8 cellular contexts compared by ENCODE assay signal in the genomic region with DNA sequence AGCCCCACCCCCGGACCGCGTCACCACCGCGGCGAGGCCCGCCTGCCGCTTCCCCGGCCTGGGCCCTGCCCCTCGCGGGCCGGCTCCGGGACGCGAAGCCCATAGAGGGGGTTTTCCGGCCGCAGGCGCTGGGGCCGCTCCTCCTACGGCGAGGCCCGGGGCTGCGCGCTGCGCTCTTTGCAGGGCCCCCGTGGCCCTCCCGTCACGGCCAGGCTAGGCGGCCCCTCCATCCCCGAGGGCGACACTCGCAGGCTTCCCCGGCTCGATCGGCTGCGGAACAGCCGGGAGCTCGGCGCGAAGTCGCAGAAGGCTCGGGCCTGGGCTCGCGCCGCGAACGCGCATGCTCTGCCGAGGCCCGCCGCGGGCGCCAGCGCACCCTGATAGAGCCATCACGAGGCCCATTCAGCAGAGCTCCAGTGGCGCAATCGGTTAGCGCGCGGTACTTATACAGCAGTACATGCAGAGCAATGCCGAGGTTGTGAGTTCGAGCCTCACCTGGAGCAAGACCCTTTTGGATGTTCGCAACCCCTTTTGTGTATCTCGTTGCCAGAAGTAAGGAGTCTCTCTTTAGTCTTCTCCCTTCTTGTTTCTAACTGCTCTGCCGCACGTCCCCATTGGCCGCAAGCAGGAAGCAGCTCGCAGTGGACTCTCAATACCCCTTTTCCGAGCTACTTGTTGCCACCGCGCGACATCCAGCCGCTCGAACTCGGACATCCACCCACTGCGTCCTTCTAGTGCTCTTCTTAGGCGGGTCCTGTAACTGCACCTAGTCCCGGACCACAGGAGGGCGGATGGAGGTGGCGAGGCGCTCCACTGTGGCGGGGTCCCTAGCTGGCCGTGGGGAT. TPM values are rescaled to one million over a fixed set of nuclear protein-coding genes. Genes with fewer than 3 reads are reported as not detected.
DNase-seq lines count a peak whose midpoint lies in the region; ATAC-seq and TF ChIP-seq lines count a peak whose summit lies in the region.

No MANE protein-coding gene starts in this region.

- H4K12ac ChIP-seq in trophoblast cell (ENCODE audit: low read depth, low read length): peak overlapping the region; percentile 86

- TF ChIP-seq EP300 in transverse colon (IDR thresholded peaks at IDR 0.05; ENCODE audit: low read depth): no peak

- peak overlapping the region; percentile 93 for H2BK5ac ChIP-seq in trophoblast cell (ENCODE audit: low read depth, low read length, poor library complexity)

- peak overlapping the region; percentile 98 for H3K14ac ChIP-seq in trophoblast cell (ENCODE audit: low read length)

- peak overlapping the region; percentile 100 for H3K27ac Mint-ChIP-seq in activated naive CD8-positive, alpha-beta T cell treated with anti-CD3 and anti-CD28 coated beads, Interleukin-2, amount 10 ng/mL, durations not matched to agents 7 days and 5 days

- H3K27me3 Mint-ChIP-seq in activated naive CD8-positive, alpha-beta T cell treated with anti-CD3 and anti-CD28 coated beads, Interleukin-2, amount 10 ng/mL, durations not matched to agents 7 days and 5 days: peaks cover 12% of the 10 kb centered on the region

- in situ Hi-C loops in transverse colon (cut with MboI; ENCODE audit: low pct_ligation_motif_present in 1 of 4, low pct_unique_long_range_greater_than_20kb in 1 of 4, low sequenced_read_pairs in 3 of 4): no loop called here

- H3K4ac ChIP-seq in trophoblast cell (ENCODE audit: low read depth, low read length): peak overlapping the region; percentile 83

- ATAC-seq in HG02642 (IDR thresholded peaks at IDR 0.05; ENCODE audit: poor library complexity, unreplicated experiment): peak; percentile 80
- peak; percentile 83 for ATAC-seq in activated naive CD8-positive, alpha-beta T cell treated with anti-CD3 and anti-CD28 coated beads, Interleukin-2, amount 10 ng/mL, durations not matched to agents 7 days and 5 days (ENCODE audit: low read depth)
- peak; percentile 91 for ATAC-seq in Right ventricle myocardium superior (ENCODE audit: poor library complexity)

- H3K27me3 ChIP-seq in trophoblast cell (ENCODE audit: insufficient read depth, low read length): no peaks in the 10 kb centered on the region
- H3K27me3 ChIP-seq in transverse colon: no peaks in the 10 kb centered on the region

- peaks cover 0 to 6% of the 10 kb centered on the region in 2 experiments for H3K4me1 ChIP-seq in trophoblast cell (ENCODE audit: control insufficient read depth in 1 of 2, insufficient read depth in 2 of 2, low read length in 2 of 2)
- H3K4me1 ChIP-seq in transverse colon: peaks cover 4 to 12% (median 6%) of the 10 kb centered on the region in 4 donors

- peak; percentile 85 for TF ChIP-seq POLR2A in transverse colon (IDR thresholded peaks at IDR 0.05)

- peak overlapping the region; percentile 99 for H3K27ac ChIP-seq in trophoblast cell (ENCODE audit: low read depth, low read length)
- peak overlapping the region; percentile 97 to 100 (median 98) for H3K27ac ChIP-seq in transverse colon

- H3K4me2 ChIP-seq in trophoblast cell (ENCODE audit: low read length): peak overlapping the region; percentile 61

- H3K4me1 Mint-ChIP-seq in activated naive CD8-positive, alpha-beta T cell treated with anti-CD3 and anti-CD28 coated beads, Interleukin-2, amount 10 ng/mL, durations not matched to agents 7 days and 5 days: peaks cover 17% of the 10 kb centered on the region

- peak overlapping the region; percentile 63 for H2BK12ac ChIP-seq in trophoblast cell (ENCODE audit: low read length)

- peak overlapping the region; percentile 93 for H2BK120ac ChIP-seq in trophoblast cell (ENCODE audit: insufficient read depth, low read length, poor library complexity)

- POLR2A ChIA-PET in activated naive CD8-positive, alpha-beta T cell treated with anti-CD3 and anti-CD28 coated beads, Interleukin-2, amount 10 ng/mL, durations not matched to agents 7 days and 5 days (lab: Charles Lee): interaction anchor here (0.5 to 3.2 kb wide), 20 partner anchors 9 to 827 kb away, joined by 3 to 19 read pairs (median 4); a partner anchor contains a TSS

- peak overlapping the region; percentile 94 for H2AFZ ChIP-seq in trophoblast cell (ENCODE audit: insufficient read depth, low read length, poor library complexity)

- H3K36me3 Mint-ChIP-seq in activated naive CD8-positive, alpha-beta T cell treated with anti-CD3 and anti-CD28 coated beads, Interleukin-2, amount 10 ng/mL, durations not matched to agents 7 days and 5 days: peaks cover 4% of the 10 kb centered on the region

- peak overlapping the region; percentile 98 for H4K8ac ChIP-seq in trophoblast cell (ENCODE audit: low read depth, low read length)

- WGBS in trophoblast cell (ENCODE audit: extremely low coverage, insufficient coverage, insufficient read length): no CpG with 5 or more reads among the region's 83 CpGs
- WGBS in transverse colon (ENCODE audit: low coverage in 1 of 2), 2 donors: 4% methylated on average over 61 of the region's 83 CpGs; no CpG with 5 or more reads in 1 of the 2 donors

- peak; percentile 92 for DNase-seq in GM12864 (ENCODE audit: low read depth)
- DNase-seq in NCI-H1105 (lab: John Stamatoyannopoulos, UW): peak; percentile 80
- peak; percentile 92 for DNase-seq in SKM-1 (lab: John Stamatoyannopoulos, UW; ENCODE audit: unreplicated experiment)
- peak; percentile 99 for DNase-seq in activated naive CD8-positive, alpha-beta T cell treated with anti-CD3 and anti-CD28 coated beads, Interleukin-2, amount 10 ng/mL, durations not matched to agents 7 days and 5 days
- peak; percentile 96 for DNase-seq in Right ventricle myocardium superior
- DNase-seq in trophoblast cell: peak; percentile 97 to 99
- DNase-seq in transverse colon: peak; percentile 95

- no peaks in the 10 kb centered on the region for H3K36me3 ChIP-seq in trophoblast cell (ENCODE audit: control insufficient read depth in 1 of 2, insufficient read depth in 2 of 2, low read length in 2 of 2)
- H3K36me3 ChIP-seq in transverse colon: no peaks in the 10 kb centered on the region

- H3K79me1 ChIP-seq in trophoblast cell (ENCODE audit: low read length): peaks cover 18% of the 10 kb centered on the region

- H4K91ac ChIP-seq in trophoblast cell (ENCODE audit: low read depth, low read length): peak overlapping the region; percentile 97

- peaks cover 6% of the 10 kb centered on the region for H3K9me3 Mint-ChIP-seq in activated naive CD8-positive, alpha-beta T cell treated with anti-CD3 and anti-CD28 coated beads, Interleukin-2, amount 10 ng/mL, durations not matched to agents 7 days and 5 days

- H3K4me3 Mint-ChIP-seq in activated naive CD8-positive, alpha-beta T cell treated with anti-CD3 and anti-CD28 coated beads, Interleukin-2, amount 10 ng/mL, durations not matched to agents 7 days and 5 days: peak overlapping the region; percentile 97

- no peaks in the 10 kb centered on the region for H3K9me3 ChIP-seq in trophoblast cell (ENCODE audit: insufficient read depth, low read depth, low read length)
- no peaks in the 10 kb centered on the region for H3K9me3 ChIP-seq in transverse colon

- intact Hi-C loops in Right ventricle myocardium superior (cut with DNase I): no loop called here
- intact Hi-C loops in transverse colon (cut with DNase I; ENCODE audit: low total_unique reads): no loop called here

- peak overlapping the region; percentile 98 for H3K18ac ChIP-seq in trophoblast cell (ENCODE audit: low read length)

- H3K79me2 ChIP-seq in trophoblast cell (ENCODE audit: control insufficient read depth, insufficient read depth, low read length, poor library complexity): peaks cover 13% of the 10 kb centered on the region

- H3K4me3 ChIP-seq in GM12864 (ENCODE audit: low read depth, low read length): peak overlapping the region; percentile 70
- H3K4me3 ChIP-seq in trophoblast cell (ENCODE audit: low read depth, low read length): peak overlapping the region; percentile 80
- H3K4me3 ChIP-seq in transverse colon: peak overlapping the region; percentile 33 to 64 (median 58)

- peak; percentile 6 for TF ChIP-seq CTCF in GM12864 (IDR thresholded peaks at IDR 0.05; ENCODE audit: low read depth, low read length, missing control alignments)
- no peak for TF ChIP-seq CTCF in transverse colon (IDR thresholded peaks at IDR 0.05)

- H3K23ac ChIP-seq in trophoblast cell (ENCODE audit: low read length): no peak overlapping the region

- H3K9ac ChIP-seq in trophoblast cell (ENCODE audit: low read length): peak overlapping the region; percentile 94

- H2AK5ac ChIP-seq in trophoblast cell (ENCODE audit: low read length): peak overlapping the region; percentile 17

RNA-seq across cellular contexts. Expression of a gene that starts 18.0 kb away (rescaled TPM):
- under 1 TPM in 1 of 2 experiments, not detected in 1; 0.28 TPM for total RNA-seq in activated naive CD8-positive, alpha-beta T cell treated with anti-CD3 and anti-CD28 coated beads, Interleukin-2, amount 10 ng/mL, durations not matched to agents 7 days and 5 days
- total RNA-seq in Right ventricle myocardium superior (2.3 TPM), transverse colon (10 to 100 TPM in 1 of 4 donors, 1 to 10 TPM in 2, not detected in 1; 1.9 to 29.4 (median 4.0) TPM)
- 14.8 and 15.0 TPM in 2 replicates for polyA plus RNA-seq in trophoblast cell (2013)

RNA-seq across cellular contexts. Expression of a gene that starts 46.4 kb away (rescaled TPM):
- not detected for total RNA-seq in activated naive CD8-positive, alpha-beta T cell treated with anti-CD3 and anti-CD28 coated beads, Interleukin-2, amount 10 ng/mL, durations not matched to agents 7 days and 5 days
- total RNA-seq in Right ventricle myocardium superior (0.40 TPM), transverse colon (1 to 10 TPM in 2 of 4 donors, under 1 TPM in 1, not detected in 1; 0.48 to 6.4 (median 4.9) TPM)
- polyA plus RNA-seq in trophoblast cell (2013): 2.8 and 2.9 TPM in 2 replicates

Comparison
In these comparisons a context has a peak if more than half of its experiments do, and no peak if none do; other contexts are left out.
1. Peak in every context shown above with its lines: DNase-seq, ATAC-seq, H3K4me3 ChIP-seq and H3K27ac ChIP-seq.